ENCODE assay signal across 36 cellular contexts in genomic region chr6:11566609-11567008, GRCh38. TPM values are rescaled to one million over a fixed set of nuclear protein-coding genes. Genes with fewer than 3 reads are reported as not detected.
A peak's percentile ranks its signal among the peaks of the same experiment; 100 is the strongest.
DNase-seq lines count a peak whose midpoint lies in the region; ATAC-seq, FAIRE-seq and TF ChIP-seq lines count a peak whose summit lies in the region.
"Had no signal": no experiment of that assay in that cellular context is flagged by ENCODE, and none has a peak within 500 bp of the region (broad histone marks: within the 10 kb centered on the region; RNA-seq: fewer than 3 reads in every experiment).

No MANE protein-coding gene starts in this region.

- in situ Hi-C loops in K562 (cut with MboI): no loop called here

- TF ChIP-seq CTCF in CD14-positive monocyte (IDR thresholded peaks at IDR 0.05): no peak
- no peak for TF ChIP-seq CTCF in K562 (IDR thresholded peaks at IDR 0.05 in 2 of 3, conservative IDR thresholded peaks at IDR 0.05 in 1 of 3; ENCODE audit: insufficient read depth in 2 of 3, low read depth in 1 of 3, low read length in 3 of 3)
- no peak for TF ChIP-seq CTCF in neutrophil (IDR thresholded peaks at IDR 0.05)
- no peak for TF ChIP-seq CTCF in testis (IDR thresholded peaks at IDR 0.05)
- no peak for TF ChIP-seq CTCF in nephron progenitor cell (IDR thresholded peaks at IDR 0.05)

- no peaks in the 10 kb centered on the region for H3K9me3 ChIP-seq in K562 (replicated peaks; ENCODE audit: control insufficient read depth, insufficient read depth, low read depth, low read length)
- H3K9me3 ChIP-seq in neutrophil: no peaks in the 10 kb centered on the region
- H3K9me3 ChIP-seq in testis: no peaks in the 10 kb centered on the region
- H3K9me3 ChIP-seq: A549; BE2C; BLaER1; BLaER1 treated with 17β-estradiol and CSF1 and Interleukin-3, amounts not matched to agents 10 nM and 100 nM; Caco-2 had no signal

- intact Hi-C loops in CD14-positive monocyte (cut with micrococcal nuclease) (no loop called here), K562 (cut with micrococcal nuclease) (no loop called here), testis (cut with DNase I; ENCODE audit: low total_unique reads) (no loop called here)

- H2AFZ ChIP-seq in K562 (ENCODE audit: low read depth, low read length): no peak overlapping the region

- H3K9ac ChIP-seq in K562 (ENCODE audit: insufficient read depth in 1 of 2, low read depth in 2 of 2, low read length in 2 of 2): no peak overlapping the region
- H3K9ac ChIP-seq: BLaER1; BLaER1 treated with 17β-estradiol and CSF1 and Interleukin-3, amounts not matched to agents 10 nM and 100 nM had no signal

- no peak overlapping the region for H3K27ac ChIP-seq in K562 (ENCODE audit: extremely low read depth, low read depth, low read length)
- H3K27ac ChIP-seq in neutrophil: peak overlapping the region; percentile 47
- no peak overlapping the region for H3K27ac ChIP-seq in testis
- H3K27ac ChIP-seq: 22Rv1; A549; BLaER1; BLaER1 treated with 17β-estradiol and CSF1 and Interleukin-3, amounts not matched to agents 10 nM and 100 nM; C4-2B had no signal

- H3K4me1 ChIP-seq in K562 (replicated peaks in 1 of 2; ENCODE audit: control insufficient read depth in 2 of 2, insufficient read depth in 2 of 2, low read length in 2 of 2) (no peaks in the 10 kb centered on the region), neutrophil (ENCODE audit: control insufficient read depth in 1 of 2, insufficient read depth in 1 of 2, low read depth in 1 of 2, low read length in 1 of 2) (peaks cover 14 to 44% of the 10 kb centered on the region in 2 experiments), testis (no peaks in the 10 kb centered on the region)
- H3K4me1 ChIP-seq: A549, BE2C, Caco-2 had no signal

- FAIRE-seq in K562 (lab: Jason Lieb, UNC): no peak
- FAIRE-seq: A204.1, A549, D721Med had no signal

- no peak overlapping the region for H3K4me2 ChIP-seq in K562 (ENCODE audit: insufficient read depth, low read length)
- H3K4me2 ChIP-seq: A549; BLaER1; BLaER1 treated with 17β-estradiol and CSF1 and Interleukin-3, amounts not matched to agents 10 nM and 100 nM had no signal

- no peaks in the 10 kb centered on the region for H3K9me1 ChIP-seq in K562 (ENCODE audit: control insufficient read depth, insufficient read depth, low read length)

- no peaks in the 10 kb centered on the region for H3K36me3 ChIP-seq in K562 (ENCODE audit: control insufficient read depth, insufficient read depth, low read length)
- peaks cover 25% of the 10 kb centered on the region for H3K36me3 ChIP-seq in neutrophil
- no peaks in the 10 kb centered on the region for H3K36me3 ChIP-seq in testis (ENCODE audit: low read depth, missing control alignments)
- H3K36me3 ChIP-seq: BE2C had no signal

- WGBS in K562 (ENCODE audit: insufficient coverage, low coverage, missing lambda C conversion rate): 44% methylated on average over 8 of the region's 8 CpGs
- WGBS in testis, 2 donors: 91 to 97% methylated on average over 8 of the region's 8 CpGs

- DNase-seq in CD14-positive monocyte (ENCODE audit: low spot score) (no peak), K562 (ENCODE audit: extremely low read depth in 1 of 4, low spot score in 3 of 4) (no peak), testis (peak; percentile 17), nephron progenitor cell (no peak), DMS 273 (lab: John Stamatoyannopoulos, UW; ENCODE audit: unreplicated experiment) (no peak), HuH-7.5 (ENCODE audit: low spot score) (no peak)
- DNase-seq in stimulated activated CD8-positive, alpha-beta memory T cell treated with anti-CD3 and anti-CD28 coated beads, Interleukin-4, amount 100 ng/mL, for 48 hours: no peak
- DNase-seq: 8988T; ACHN; AML-193; BE2C; C1 segment of cervical spinal cord; Caco-2; Calu3; CD4-positive, alpha-beta memory T cell; CD4-positive, alpha-beta T cell; CD4-positive, CD25-positive, alpha-beta regulatory T cell; CD8-positive, alpha-beta memory T cell; CD8-positive, alpha-beta T cell; COR-L47; DMS 273 treated with DMSO at 0.1 percent for 48 hours; DMS153; DMS53; DMS79; DMS79 treated with DMSO at 0.1 percent for 48 hours; DND-41; EL had no signal

- no peak for TF ChIP-seq RAD21 in K562 (CRISPR knock-in tag; conservative IDR thresholded peaks at IDR 0.05 in 1 of 2, IDR thresholded peaks at IDR 0.05 in 1 of 2)

- ATAC-seq in K562: no peak
- ATAC-seq: A549; CD8-positive, alpha-beta T cell had no signal

- H4K20me1 ChIP-seq in K562 (replicated peaks; ENCODE audit: control insufficient read depth, insufficient read depth, low read length): no peaks in the 10 kb centered on the region
- H4K20me1 ChIP-seq: BLaER1 had no signal

- H3K79me2 ChIP-seq in K562 (ENCODE audit: control insufficient read depth, insufficient read depth, low read length): no peaks in the 10 kb centered on the region

- TF ChIP-seq EP300 in K562 (IDR thresholded peaks at IDR 0.05; ENCODE audit: low read length): no peak

- H3K9me3 Mint-ChIP-seq in CD14-positive monocyte: peaks cover 0 to 3% (median 0%) of the 10 kb centered on the region in 7 donors
- no peaks in the 10 kb centered on the region for H3K9me3 Mint-ChIP-seq in nephron progenitor cell
- H3K9me3 Mint-ChIP-seq: CD4-positive, alpha-beta memory T cell; CD4-positive, alpha-beta T cell; CD4-positive, CD25-positive, alpha-beta regulatory T cell; CD8-positive, alpha-beta memory T cell; CD8-positive, alpha-beta T cell had no signal

- H3K27me3 Mint-ChIP-seq in CD14-positive monocyte (ENCODE audit: low read depth in 3 of 3) (peaks cover 0 to 1% (median 0%) of the 10 kb centered on the region in 3 donors), nephron progenitor cell (ENCODE audit: low read depth, poor library complexity) (no peaks in the 10 kb centered on the region)
- H3K27me3 Mint-ChIP-seq: B cell; CD4-positive, alpha-beta T cell; CD8-positive, alpha-beta memory T cell had no signal

- CTCF ChIA-PET in K562 (lab: Yijun Ruan, JAX; ENCODE audit: low intra/inter-chr PET ratio): no interaction called here

- peaks cover 51 to 59% of the 10 kb centered on the region in 2 donors for H3K36me3 Mint-ChIP-seq in CD14-positive monocyte
- peaks cover 11% of the 10 kb centered on the region for H3K36me3 Mint-ChIP-seq in nephron progenitor cell (ENCODE audit: low read depth)

- POLR2A ChIA-PET in K562 (lab: Yijun Ruan, JAX): no interaction called here

- H3K4me1 Mint-ChIP-seq in CD14-positive monocyte (peaks cover 65% of the 10 kb centered on the region), nephron progenitor cell (no peaks in the 10 kb centered on the region)
- H3K4me1 Mint-ChIP-seq: B cell; CD4-positive, alpha-beta memory T cell; CD4-positive, CD25-positive, alpha-beta regulatory T cell; CD8-positive, alpha-beta memory T cell had no signal

- H3K27ac Mint-ChIP-seq in CD14-positive monocyte: peak overlapping the region in 6 of 7 donors; percentile 18 to 80 (median 34)
- H3K27ac Mint-ChIP-seq in nephron progenitor cell: no peak overlapping the region
- H3K27ac Mint-ChIP-seq: B cell; CD4-positive, alpha-beta memory T cell; CD4-positive, alpha-beta T cell; CD4-positive, CD25-positive, alpha-beta regulatory T cell; CD8-positive, alpha-beta T cell had no signal

- no TSS peak for BruUV-seq in K562 (replicated peaks; lab: Mats Ljungman, UMichigan)

- peaks cover 0 to 6% of the 10 kb centered on the region in 2 experiments; a peak in 2 of 5 replicates for H3K27me3 ChIP-seq in K562 (ENCODE audit: control insufficient read depth in 2 of 2, insufficient read depth in 2 of 2, low read length in 2 of 2)
- H3K27me3 ChIP-seq in neutrophil: no peaks in the 10 kb centered on the region
- H3K27me3 ChIP-seq in testis: no peaks in the 10 kb centered on the region
- H3K27me3 ChIP-seq: BE2C; BLaER1; BLaER1 treated with 17β-estradiol and CSF1 and Interleukin-3, amounts not matched to agents 10 nM and 100 nM had no signal

- H3K4me3 ChIP-seq in K562: no peak overlapping the region
- H3K4me3 ChIP-seq in neutrophil (ENCODE audit: low read depth in 1 of 2, low read length in 1 of 2): no peak overlapping the region
- no peak overlapping the region for H3K4me3 ChIP-seq in testis
- H3K4me3 ChIP-seq: A549; BLaER1; BLaER1 treated with 17β-estradiol and CSF1 and Interleukin-3, amounts not matched to agents 10 nM and 100 nM had no signal

- H3K4me3 Mint-ChIP-seq in CD14-positive monocyte (no peak overlapping the region), nephron progenitor cell (no peak overlapping the region)
- H3K4me3 Mint-ChIP-seq: B cell; CD4-positive, alpha-beta memory T cell; CD4-positive, alpha-beta T cell; CD4-positive, CD25-positive, alpha-beta regulatory T cell; CD8-positive, alpha-beta memory T cell; CD8-positive, alpha-beta T cell had no signal

- TF ChIP-seq POLR2A in K562 (conservative IDR thresholded peaks at IDR 0.05) (no peak), testis (IDR thresholded peaks at IDR 0.05) (no peak)

TF ChIP-seq in K562, 482 proteins besides CTCF, POLR2A, EP300 and RAD21 (continues in another document):
- TF ChIP-seq GTF2F1 (IDR thresholded peaks at IDR 0.05; ENCODE audit: low read depth, low read length): no peak
- peak; percentile 78 to 80 for TF ChIP-seq NRF1 (conservative IDR thresholded peaks at IDR 0.05 in 1 of 2, IDR thresholded peaks at IDR 0.05 in 1 of 2)

RNA-seq across cellular contexts. Expression of gene TMEM170B, which starts 29.1 kb away (rescaled TPM):
- 10 to 100 TPM; 11.7 to 19.7 TPM for polyA plus RNA-seq in CD14-positive monocyte
- 0.09 and 0.16 TPM in 2 replicates for total RNA-seq in K562 (2011; cell fraction: chromatin; rRNA removed; ENCODE audit: low replicate concordance)
- total RNA-seq in K562 (2011; cell fraction: nucleolus; rRNA removed): 0.13 TPM in 1 of 2 replicates, not detected in the other
- total RNA-seq in K562 (2011; cell fraction: nucleoplasm; rRNA removed): 0.07 and 0.23 TPM in 2 replicates
- 0.05 and 0.08 TPM in 2 replicates for total RNA-seq in K562 (2014; rRNA removed)
- total RNA-seq in K562 (2014; rRNA removed; fragmentation: Illumina TruSeq; extraction: Trizol): 0.07 and 0.10 TPM in 2 replicates
- total RNA-seq in K562 (2015; rRNA removed; fragmentation: Illumina TruSeq; extraction: Trizol): 0.08 and 0.11 TPM in 2 replicates
- 0.07 and 0.13 TPM in 2 replicates for total RNA-seq in K562 (2021)
- 0.07 and 0.11 TPM in 2 replicates for polyA plus RNA-seq in K562 (2011; rRNA removed)
- 0.01 and 0.04 TPM in 2 replicates for polyA plus RNA-seq in K562 (2011; cell fraction: cytosol; rRNA removed)
- 0.04 TPM in 2 replicates for polyA plus RNA-seq in K562 (2011; cell fraction: nucleus; rRNA removed)
- 0.12 and 0.13 TPM in 2 replicates for polyA plus RNA-seq in K562 (2012)
- 0.04 and 0.06 TPM in 2 replicates for polyA plus RNA-seq in K562 (2014; fragmentation: Illumina TruSeq; extraction: Trizol)
- under 1 TPM; 0.03 to 0.10 TPM for polyA plus RNA-seq in K562 (2014; fragmentation: Nextera tagmentation; extraction: Ambion mirVana)
- polyA plus RNA-seq in K562 (2014; rRNA removed): 0.03 and 0.07 TPM in 2 replicates
- 0.30 and 0.49 TPM in 2 replicates for polyA minus RNA-seq in K562 (2011; rRNA and poly(A)+ RNA removed)
- not detected in 2 replicates for polyA minus RNA-seq in K562 (2011; cell fraction: cytosol; rRNA and poly(A)+ RNA removed)
- 0.11 and 0.13 TPM in 2 replicates for polyA minus RNA-seq in K562 (2011; cell fraction: nucleus; rRNA and poly(A)+ RNA removed)
- total RNA-seq in testis: 1 to 10 TPM; 6.5 to 8.0 TPM
- 5.6 TPM for polyA plus RNA-seq in testis (ENCODE audit: insufficient read depth, low read depth, low replicate concordance)
